In the genomic region with DNA sequence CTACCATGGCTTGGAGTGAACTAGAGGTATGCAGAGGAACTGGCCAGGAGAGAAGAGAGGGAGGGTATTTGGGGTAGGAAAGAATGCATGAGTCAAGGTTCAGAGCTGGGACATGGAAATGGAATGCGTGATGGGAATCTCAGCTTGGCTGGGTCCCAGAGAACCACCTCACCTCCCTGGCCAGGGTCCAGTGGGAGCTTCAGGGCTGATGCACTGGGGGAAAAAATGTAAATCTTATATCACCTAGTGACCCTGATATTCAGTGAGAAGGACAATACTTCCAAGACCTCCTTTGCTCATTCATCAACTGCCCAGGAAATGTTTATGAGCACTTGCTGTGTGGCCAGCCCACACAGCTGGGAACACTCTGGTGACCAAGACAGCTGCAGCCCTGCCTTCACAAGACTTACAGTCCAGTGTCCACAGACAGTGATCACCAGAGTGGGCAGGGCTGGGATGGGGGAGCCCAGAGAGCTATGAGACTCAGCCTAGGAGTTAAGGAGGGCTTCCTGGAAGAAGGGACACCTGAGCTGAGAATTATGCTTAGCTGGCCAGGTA, we compare ENCODE assay signal across 14 cellular contexts. TPM values are rescaled to one million over a fixed set of nuclear protein-coding genes. Genes with fewer than 3 reads are reported as not detected.
DNase-seq lines count a peak whose midpoint lies in the region; ATAC-seq, FAIRE-seq and TF ChIP-seq lines count a peak whose summit lies in the region.
"Had no signal": no experiment of that assay in that cellular context is flagged by ENCODE, and none has a peak within 500 bp of the region (broad histone marks: within the 10 kb centered on the region; RNA-seq: fewer than 3 reads in every experiment).

No MANE protein-coding gene starts in this region.

- H3K36me3 Mint-ChIP-seq in chondrocyte (ENCODE audit: low read depth) = peaks cover 4% of the 10 kb centered on the region

- FAIRE-seq in HepG2 (lab: Jason Lieb, UNC) = peak; percentile 90

- H4K20me1 ChIP-seq in HepG2 (ENCODE audit: insufficient read depth, low read length) = no peaks in the 10 kb centered on the region
- H4K20me1 ChIP-seq: BLaER1 had no signal

- BruUV-seq in HepG2 (replicated peaks; lab: Mats Ljungman, UMichigan) = no TSS peak

- POLR2A ChIA-PET in AG04449 (lab: Yijun Ruan, JAX) = interaction anchor here (0.6 to 1.9 kb wide), 7 partner anchors 10 to 59 kb away, joined by 3 to 12 read pairs (median 5); a partner anchor contains a TSS
- POLR2A ChIA-PET in HepG2 (lab: Yijun Ruan, JAX) = interaction anchor here (0.6 to 6.0 kb wide), 8 partner anchors 7 to 54 kb away, joined by 3 to 87 read pairs (median 4); a partner anchor contains a TSS

- intact Hi-C loops in HepG2 (cut with micrococcal nuclease; ENCODE audit: unreplicated experiment) = no loop called here

- no peak for TF ChIP-seq CTCF in AG04449 (IDR thresholded peaks at IDR 0.05; ENCODE audit: insufficient read depth, low read length, missing control alignments)
- no peak for TF ChIP-seq CTCF in chondrocyte (IDR thresholded peaks at IDR 0.05)
- TF ChIP-seq CTCF in HepG2 (CRISPR knock-in tag; IDR thresholded peaks at IDR 0.05) = no peak

- peak overlapping the region; percentile 93 for H3K27ac Mint-ChIP-seq in chondrocyte (ENCODE audit: unreplicated experiment)

- H3K36me3 ChIP-seq in HepG2 (replicated peaks in 1 of 2; ENCODE audit: control insufficient read depth in 1 of 2, insufficient read depth in 2 of 2, low read length in 2 of 2) = peaks cover 5 to 22% of the 10 kb centered on the region in 2 experiments; a peak in 4 of 5 replicates
- H3K36me3 ChIP-seq: BLaER1, sigmoid colon had no signal

- H3K4me1 Mint-ChIP-seq in chondrocyte (ENCODE audit: low read depth) = peaks cover 28% of the 10 kb centered on the region

- H3K4me3 ChIP-seq in AG04449 (ENCODE audit: low read depth, low read length) = no peak overlapping the region; the same call in 1 of the 2 replicates
- H3K4me3 ChIP-seq in HepG2 (replicated peaks in 1 of 3; ENCODE audit: insufficient read depth in 1 of 3, low read depth in 2 of 3, low read length in 3 of 3) = no peak overlapping the region
- H3K4me3 ChIP-seq: BLaER1, sigmoid colon had no signal

- WGBS in HepG2 (ENCODE audit: low lambda C conversion rate) = 17% methylated on average over 1 of the region's 1 CpG

- H2AFZ ChIP-seq in HepG2 (ENCODE audit: low read length) = no peak overlapping the region

- no peak for TF ChIP-seq EP300 in HepG2 (IDR thresholded peaks at IDR 0.05; ENCODE audit: low read depth in 2 of 2, low read length in 2 of 2)
- TF ChIP-seq EP300 in HepG2 (CRISPR knock-in tag; IDR thresholded peaks at IDR 0.05; ENCODE audit: borderline replicate concordance) = no peak

- no peaks in the 10 kb centered on the region for H3K79me2 ChIP-seq in HepG2 (ENCODE audit: insufficient read depth, low read length)

- no peaks in the 10 kb centered on the region for H3K9me3 ChIP-seq in HepG2 (ENCODE audit: low read length)
- H3K9me3 ChIP-seq: BLaER1, sigmoid colon had no signal

- H3K27ac ChIP-seq in HepG2 (ENCODE audit: extremely low read length, insufficient read depth, low read length) = peak overlapping the region; percentile 69
- H3K27ac ChIP-seq: BLaER1 had no signal

- CTCF ChIA-PET in AG04449 (lab: Yijun Ruan, JAX) (interaction anchor here (0.9 to 3.0 kb wide), 11 partner anchors 10 to 158 kb away, joined by 3 to 12 read pairs (median 4); no protein-coding TSS in a partner anchor), HepG2 (lab: Yijun Ruan, JAX; ENCODE audit: low intra/inter-chr PET ratio, low total read pairs) (no interaction called here)

- 0 out of 2 replicates have a peak overlapping the region, but pooled peaks have one; percentile 19 for H3K4me2 ChIP-seq in HepG2 (ENCODE audit: low read depth, low read length)
- H3K4me2 ChIP-seq: BLaER1 had no signal

- TF ChIP-seq RAD21 in HepG2 (CRISPR knock-in tag; IDR thresholded peaks at IDR 0.05) = no peak

- DNase-seq in AG04449 (ENCODE audit: low read depth, low spot score) = peak; percentile 89
- DNase-seq in LoVo (ENCODE audit: low spot score) = peak; percentile 71
- DNase-seq in chondrocyte (ENCODE audit: low spot score) = no peak
- DNase-seq in HepG2 (ENCODE audit: low spot score) = peak; percentile 89
- DNase-seq in NAMALWA (ENCODE audit: low spot score) = no peak
- DNase-seq: cortex of kidney, left cardiac atrium, NCI-H345, sigmoid colon had no signal

- H3K4me1 ChIP-seq in HepG2 (ENCODE audit: insufficient read depth, low read length) = peaks cover 57% of the 10 kb centered on the region
- H3K4me1 ChIP-seq: BLaER1 had no signal

- no peak overlapping the region for H3K4me3 Mint-ChIP-seq in chondrocyte (ENCODE audit: unreplicated experiment)

- no peaks in the 10 kb centered on the region for H3K9me3 Mint-ChIP-seq in chondrocyte (ENCODE audit: low read depth)

- in situ Hi-C loops in HepG2 (cut with HindIII; ENCODE audit: extremely low pct_ligation_motif_present, low pct_unique_long_range_greater_than_20kb) = no loop called here

- no peaks in the 10 kb centered on the region for H3K27me3 Mint-ChIP-seq in chondrocyte (ENCODE audit: low read depth)

- no peak overlapping the region for H3K9ac ChIP-seq in HepG2 (ENCODE audit: insufficient read depth, low read depth, low read length)
- H3K9ac ChIP-seq: BLaER1 had no signal

- ATAC-seq in HepG2 = peak; percentile 83
- ATAC-seq in GM21381 (IDR thresholded peaks at IDR 0.05; ENCODE audit: unreplicated experiment) = no peak
- ATAC-seq in HG02623 (IDR thresholded peaks at IDR 0.05; ENCODE audit: unreplicated experiment) = no peak
- ATAC-seq in GM21528 (IDR thresholded peaks at IDR 0.05; ENCODE audit: low FRiP score, unreplicated experiment) = no peak

- TF ChIP-seq POLR2A in HepG2 (IDR thresholded peaks at IDR 0.05; ENCODE audit: insufficient read depth in 1 of 2, low read depth in 2 of 2, low read length in 2 of 2) = no peak

- H3K27me3 ChIP-seq in HepG2 (ENCODE audit: control insufficient read depth in 1 of 2, insufficient read depth in 2 of 2, low read length in 2 of 2) = no peaks in the 10 kb centered on the region
- H3K27me3 ChIP-seq: BLaER1, sigmoid colon had no signal

RNA-seq across cellular contexts. Expression of a gene that starts 12.8 kb away (rescaled TPM):
- total RNA-seq in chondrocyte (not detected in 3 replicates), HepG2 (2016; rRNA removed; fragmentation: Illumina TruSeq; extraction: Trizol) (2.3 and 3.4 TPM in 2 replicates)
- 2.7 and 3.5 TPM in 2 replicates for total RNA-seq in HepG2 (2016; cell fraction: cytosol; rRNA removed; fragmentation: Illumina TruSeq; extraction: Trizol; ENCODE audit: low read depth)
- total RNA-seq in HepG2 (2016; cell fraction: insoluble cytoplasmic fraction; rRNA removed; fragmentation: Illumina TruSeq; extraction: Trizol) = 2.3 and 3.6 TPM in 2 replicates
- total RNA-seq in HepG2 (2016; cell fraction: membrane; rRNA removed; fragmentation: Illumina TruSeq; extraction: Trizol) = 3.3 and 4.5 TPM in 2 replicates
- total RNA-seq in HepG2 (2016; cell fraction: nucleus; rRNA removed; fragmentation: Illumina TruSeq; extraction: Trizol) = 2.9 and 3.3 TPM in 2 replicates
- polyA plus RNA-seq in HepG2 (2011; rRNA removed) = 8.8 and 13.2 TPM in 2 replicates
- 4.8 and 4.9 TPM in 2 replicates for polyA plus RNA-seq in HepG2 (2011; cell fraction: cytosol; rRNA removed)
- 2.1 and 7.8 TPM in 2 replicates for polyA plus RNA-seq in HepG2 (2011; cell fraction: nucleus; rRNA removed)
- 6.8 and 14.5 TPM in 2 replicates for polyA plus RNA-seq in HepG2 (2012)
- 2.5 and 3.3 TPM in 2 replicates for polyA plus RNA-seq in HepG2 (2016; cell fraction: cytosol; fragmentation: Illumina TruSeq; extraction: Trizol; ENCODE audit: low read depth)
- polyA plus RNA-seq in HepG2 (2016; cell fraction: insoluble cytoplasmic fraction; fragmentation: Illumina TruSeq; extraction: Trizol; ENCODE audit: low read depth) = 1.6 and 3.8 TPM in 2 replicates
- polyA plus RNA-seq in HepG2 (2016; cell fraction: membrane; fragmentation: Illumina TruSeq; extraction: Trizol; ENCODE audit: low read depth) = 3.3 and 3.9 TPM in 2 replicates
- 2.7 and 4.2 TPM in 2 replicates for polyA plus RNA-seq in HepG2 (2016; cell fraction: nucleus; fragmentation: Illumina TruSeq; extraction: Trizol; ENCODE audit: insufficient read depth, low read depth)
- polyA minus RNA-seq in HepG2 (2011; rRNA and poly(A)+ RNA removed; ENCODE audit: low replicate concordance) = 23.1 TPM in 1 of 2 replicates, not detected in the other
- 0.99 and 1.8 TPM in 2 replicates for polyA minus RNA-seq in HepG2 (2011; cell fraction: cytosol; rRNA and poly(A)+ RNA removed)
- 3.9 and 9.3 TPM in 2 replicates for polyA minus RNA-seq in HepG2 (2011; cell fraction: nucleus; rRNA and poly(A)+ RNA removed)
- total RNA-seq: left cardiac atrium; sigmoid colon; T-helper 2 cell treated with Interferon-gamma antibody and Interleukin-4, amounts not matched to agents 100 ng/mL and 5 ng/mL, for 36 hours had no signal
- polyA plus RNA-seq: sigmoid colon had no signal

RNA-seq across cellular contexts. Expression of a gene that starts 17.6 kb away (rescaled TPM):
- total RNA-seq in chondrocyte (44.4 to 93.2 TPM (median 89.7 TPM) in 3 replicates), HepG2 (2016; rRNA removed; fragmentation: Illumina TruSeq; extraction: Trizol) (18.4 and 43.4 TPM in 2 replicates)
- total RNA-seq in HepG2 (2016; cell fraction: cytosol; rRNA removed; fragmentation: Illumina TruSeq; extraction: Trizol; ENCODE audit: low read depth) = 5.4 and 5.5 TPM in 2 replicates
- total RNA-seq in HepG2 (2016; cell fraction: insoluble cytoplasmic fraction; rRNA removed; fragmentation: Illumina TruSeq; extraction: Trizol) = 16.1 and 39.6 TPM in 2 replicates
- 18.0 and 18.1 TPM in 2 replicates for total RNA-seq in HepG2 (2016; cell fraction: membrane; rRNA removed; fragmentation: Illumina TruSeq; extraction: Trizol)
- 37.4 and 45.5 TPM in 2 replicates for total RNA-seq in HepG2 (2016; cell fraction: nucleus; rRNA removed; fragmentation: Illumina TruSeq; extraction: Trizol)
- 46.6 and 59.5 TPM in 2 replicates for polyA plus RNA-seq in HepG2 (2011; rRNA removed)
- 53.0 and 55.6 TPM in 2 replicates for polyA plus RNA-seq in HepG2 (2011; cell fraction: cytosol; rRNA removed)
- polyA plus RNA-seq in HepG2 (2011; cell fraction: nucleus; rRNA removed) = 60.5 and 72.7 TPM in 2 replicates
- polyA plus RNA-seq in HepG2 (2012) = 26.0 and 35.8 TPM in 2 replicates
- polyA plus RNA-seq in HepG2 (2016; cell fraction: cytosol; fragmentation: Illumina TruSeq; extraction: Trizol; ENCODE audit: low read depth) = 4.1 and 4.5 TPM in 2 replicates
- polyA plus RNA-seq in HepG2 (2016; cell fraction: insoluble cytoplasmic fraction; fragmentation: Illumina TruSeq; extraction: Trizol; ENCODE audit: low read depth) = 14.1 and 16.5 TPM in 2 replicates
- 9.4 and 9.9 TPM in 2 replicates for polyA plus RNA-seq in HepG2 (2016; cell fraction: membrane; fragmentation: Illumina TruSeq; extraction: Trizol; ENCODE audit: low read depth)
- 59.3 and 60.4 TPM in 2 replicates for polyA plus RNA-seq in HepG2 (2016; cell fraction: nucleus; fragmentation: Illumina TruSeq; extraction: Trizol; ENCODE audit: insufficient read depth, low read depth)
- polyA minus RNA-seq in HepG2 (2011; rRNA and poly(A)+ RNA removed; ENCODE audit: low replicate concordance) = 69.1 and 105 TPM in 2 replicates
- 34.7 and 43.2 TPM in 2 replicates for polyA minus RNA-seq in HepG2 (2011; cell fraction: cytosol; rRNA and poly(A)+ RNA removed)
- polyA minus RNA-seq in HepG2 (2011; cell fraction: nucleus; rRNA and poly(A)+ RNA removed) = 56.0 and 67.4 TPM in 2 replicates

RNA-seq across cellular contexts. Expression of a gene that starts 45.1 kb away (rescaled TPM):
- 5.2 to 6.5 TPM (median 5.4 TPM) in 3 replicates for total RNA-seq in chondrocyte
- 0.66 and 1.3 TPM in 2 replicates for total RNA-seq in HepG2 (2016; rRNA removed; fragmentation: Illumina TruSeq; extraction: Trizol)
- total RNA-seq in HepG2 (2016; cell fraction: cytosol; rRNA removed; fragmentation: Illumina TruSeq; extraction: Trizol; ENCODE audit: low read depth) = 0.18 and 0.30 TPM in 2 replicates
- total RNA-seq in HepG2 (2016; cell fraction: insoluble cytoplasmic fraction; rRNA removed; fragmentation: Illumina TruSeq; extraction: Trizol) = 0.22 and 1.3 TPM in 2 replicates
- 0.38 and 0.65 TPM in 2 replicates for total RNA-seq in HepG2 (2016; cell fraction: membrane; rRNA removed; fragmentation: Illumina TruSeq; extraction: Trizol)
- 2.7 and 2.8 TPM in 2 replicates for total RNA-seq in HepG2 (2016; cell fraction: nucleus; rRNA removed; fragmentation: Illumina TruSeq; extraction: Trizol)
- polyA plus RNA-seq in HepG2 (2011; rRNA removed) = 4.0 and 6.3 TPM in 2 replicates
- polyA plus RNA-seq in HepG2 (2011; cell fraction: cytosol; rRNA removed) = 1.3 and 1.5 TPM in 2 replicates
- polyA plus RNA-seq in HepG2 (2011; cell fraction: nucleus; rRNA removed) = 16.3 and 18.1 TPM in 2 replicates
- polyA plus RNA-seq in HepG2 (2012) = 4.6 and 6.9 TPM in 2 replicates
- 0.32 and 0.38 TPM in 2 replicates for polyA plus RNA-seq in HepG2 (2016; cell fraction: cytosol; fragmentation: Illumina TruSeq; extraction: Trizol; ENCODE audit: low read depth)
- polyA plus RNA-seq in HepG2 (2016; cell fraction: insoluble cytoplasmic fraction; fragmentation: Illumina TruSeq; extraction: Trizol; ENCODE audit: low read depth) = 0.47 and 0.99 TPM in 2 replicates
- polyA plus RNA-seq in HepG2 (2016; cell fraction: membrane; fragmentation: Illumina TruSeq; extraction: Trizol; ENCODE audit: low read depth) = 0.88 and 0.98 TPM in 2 replicates
- polyA plus RNA-seq in HepG2 (2016; cell fraction: nucleus; fragmentation: Illumina TruSeq; extraction: Trizol; ENCODE audit: insufficient read depth, low read depth) = 11.9 and 13.8 TPM in 2 replicates
- polyA minus RNA-seq in HepG2 (2011; rRNA and poly(A)+ RNA removed; ENCODE audit: low replicate concordance) = 6.6 and 9.0 TPM in 2 replicates
- polyA minus RNA-seq in HepG2 (2011; cell fraction: cytosol; rRNA and poly(A)+ RNA removed) = 0.59 and 0.88 TPM in 2 replicates
- polyA minus RNA-seq in HepG2 (2011; cell fraction: nucleus; rRNA and poly(A)+ RNA removed) = 11.7 and 11.8 TPM in 2 replicates

Comparison
In these comparisons a context has a peak if more than half of its experiments do, and no peak if none do; other contexts are left out.
1. DNase-seq: peak in AG04449 (single experiment), LoVo (single experiment) and HepG2 (single experiment); none in chondrocyte (single experiment) and NAMALWA (single experiment).